ENCODE assay signal across 27 cellular contexts in the genomic region with DNA sequence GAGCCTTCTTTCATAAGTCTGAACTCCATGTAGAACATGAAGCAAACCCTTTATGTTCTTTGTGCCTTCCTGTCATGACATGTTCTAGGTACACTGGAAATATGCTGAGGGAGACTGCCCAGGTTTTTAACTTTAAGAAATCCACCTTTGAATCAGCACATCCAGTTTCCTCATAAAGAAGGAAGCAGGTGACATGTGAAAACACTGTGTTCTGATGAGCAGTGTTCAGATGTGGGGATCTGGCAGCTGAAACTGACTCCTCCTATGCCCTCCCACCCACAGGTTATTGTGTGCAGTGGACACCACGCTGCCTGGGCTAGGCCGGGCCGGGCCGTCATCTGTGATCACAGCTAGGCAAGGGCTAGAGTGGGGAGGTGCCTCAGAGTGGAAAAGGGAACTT. TPM values are rescaled to one million over a fixed set of nuclear protein-coding genes. Genes with fewer than 3 reads are reported as not detected.
DNase-seq lines count a peak whose midpoint lies in the region; FAIRE-seq and TF ChIP-seq lines count a peak whose summit lies in the region.
"Had no signal": no experiment of that assay in that cellular context is flagged by ENCODE, and none has a peak within 500 bp of the region (broad histone marks: within the 10 kb centered on the region; RNA-seq: fewer than 3 reads in every experiment).

No MANE protein-coding gene starts in this region.

- FAIRE-seq in bronchial epithelial cell (lab: Jason Lieb, UNC) = peak; percentile 86

- TF ChIP-seq CTCF in OCI-LY3 (IDR thresholded peaks at IDR 0.05; ENCODE audit: low read depth, low read length) = no peak
- no peak for TF ChIP-seq CTCF in bronchial epithelial cell (IDR thresholded peaks at IDR 0.05; ENCODE audit: insufficient read depth, low read length, severe bottlenecking)
- TF ChIP-seq CTCF in nephron (IDR thresholded peaks at IDR 0.05; ENCODE audit: unreplicated experiment in 3 of 3) = no peak

- H3K9ac ChIP-seq in OCI-LY3 (ENCODE audit: low read length) = no peak overlapping the region; the same call in 1 of the 2 replicates

- H3K27ac ChIP-seq in OCI-LY3 (ENCODE audit: low read length) = peak overlapping the region; percentile 15; the same call in 1 of the 2 replicates
- H3K27ac ChIP-seq: colonic mucosa, left lung, Peyer's patch, tibial artery had no signal

- peak; percentile 2 for DNase-seq in CD1c-positive myeloid dendritic cell (ENCODE audit: extremely low spot score)
- peak; percentile 96 for DNase-seq in bronchial epithelial cell (ENCODE audit: low read depth)
- no peak for DNase-seq in Ammon's horn (ENCODE audit: low spot score)
- DNase-seq in SKM-1 (lab: John Stamatoyannopoulos, UW; ENCODE audit: unreplicated experiment) = no peak
- DNase-seq in NCI-H1436 (lab: John Stamatoyannopoulos, UW) = no peak
- DNase-seq: ACHN; activated CD4-positive, alpha-beta T cell treated with anti-CD3 and anti-CD28 coated beads for 36 hours; activated T-cell treated with anti-CD3 and anti-CD28 coated beads, Interleukin-2, amount 50 U/mL, for 4 hours; amygdala; colonic mucosa; DMS53; effector memory CD8-positive, alpha-beta T cell; H9; left lung; naive thymus-derived CD8-positive, alpha-beta T cell; NCI-H1092 treated with DMSO at 0.1 percent for 48 hours; NCI-H187 treated with DMSO at 0.1 percent for 48 hours; NCI-H526; NK-92 treated with Interleukin-12 subunit alpha and Interleukin-12 subunit beta, amount 100 ng/mL, for 24 hours; occipital lobe; Peyer's patch; stimulated activated naive CD8-positive, alpha-beta T cell treated with anti-CD3 and anti-CD28 coated beads, Interleukin-15, Interleukin-2, amounts not matched to agents 100 U/mL and 50 U/mL, for 24 hours; tibial artery had no signal

- H3K4me3 ChIP-seq in OCI-LY3 (ENCODE audit: low read length) (peak overlapping the region; percentile 37; the same call in 1 of the 2 replicates), bronchial epithelial cell (ENCODE audit: low read depth, low read length) (no peak overlapping the region)
- H3K4me3 ChIP-seq: colonic mucosa, left lung, Peyer's patch, tibial artery had no signal

- no peaks in the 10 kb centered on the region for H3K9me3 Mint-ChIP-seq in nephron
- H3K9me3 Mint-ChIP-seq: activated T-cell treated with anti-CD3 and anti-CD28 coated beads, Interleukin-2, amount 50 U/mL, for 4 hours; effector memory CD8-positive, alpha-beta T cell; mesothelial cell of epicardium had no signal

- H3K27ac Mint-ChIP-seq in nephron = peak overlapping the region; percentile 38 to 88 (median 78)
- H3K27ac Mint-ChIP-seq: activated CD4-positive, alpha-beta T cell treated with anti-CD3 and anti-CD28 coated beads for 36 hours; effector memory CD8-positive, alpha-beta T cell; H9; IgD-negative memory B cell; mesothelial cell of epicardium had no signal

- H2AFZ ChIP-seq in OCI-LY3 (ENCODE audit: low read depth, low read length) = peak overlapping the region; percentile 53; the same call in 1 of the 2 replicates

- H3K4me1 Mint-ChIP-seq in nephron = peaks cover 70% of the 10 kb centered on the region
- H3K4me1 Mint-ChIP-seq: activated CD4-positive, alpha-beta T cell treated with anti-CD3 and anti-CD28 coated beads for 36 hours; IgD-negative memory B cell had no signal

- no peaks in the 10 kb centered on the region for H3K9me3 ChIP-seq in OCI-LY3 (ENCODE audit: insufficient read depth, low read length)
- H3K9me3 ChIP-seq: colonic mucosa, left lung, tibial artery had no signal

- H3K27me3 Mint-ChIP-seq in nephron (ENCODE audit: low read depth) = no peaks in the 10 kb centered on the region
- H3K27me3 Mint-ChIP-seq: activated CD4-positive, alpha-beta T cell treated with anti-CD3 and anti-CD28 coated beads for 36 hours had no signal

- H3K27me3 ChIP-seq in OCI-LY3 (ENCODE audit: low read depth, low read length) (no peaks in the 10 kb centered on the region), bronchial epithelial cell (ENCODE audit: control insufficient read depth, insufficient read depth, low read length) (no peaks in the 10 kb centered on the region)
- H3K27me3 ChIP-seq: colonic mucosa, left lung, Peyer's patch, tibial artery had no signal

- H3K4me1 ChIP-seq in OCI-LY3 (ENCODE audit: low read length) = peaks cover 28% of the 10 kb centered on the region
- H3K4me1 ChIP-seq: colonic mucosa, left lung, Peyer's patch, tibial artery had no signal

- peak overlapping the region; percentile 73 for H3K4me2 ChIP-seq in OCI-LY3 (ENCODE audit: low read length)

- no peaks in the 10 kb centered on the region for H4K20me1 ChIP-seq in OCI-LY3 (ENCODE audit: insufficient read depth, low read length)

- peaks cover 32% of the 10 kb centered on the region for H3K36me3 Mint-ChIP-seq in nephron (ENCODE audit: low read depth)
- H3K36me3 Mint-ChIP-seq: IgD-negative memory B cell; naive thymus-derived CD8-positive, alpha-beta T cell had no signal

- peak overlapping the region in 1 of 3 experiments; percentile 32 for H3K4me3 Mint-ChIP-seq in nephron
- H3K4me3 Mint-ChIP-seq: activated CD4-positive, alpha-beta T cell treated with anti-CD3 and anti-CD28 coated beads for 36 hours; activated T-cell treated with anti-CD3 and anti-CD28 coated beads, Interleukin-2, amount 50 U/mL, for 4 hours; effector memory CD8-positive, alpha-beta T cell; H9; IgD-negative memory B cell; mesothelial cell of epicardium; naive thymus-derived CD8-positive, alpha-beta T cell had no signal

- H3K36me3 ChIP-seq in OCI-LY3 (replicated peaks; ENCODE audit: low read depth, low read length) (no peaks in the 10 kb centered on the region), bronchial epithelial cell (ENCODE audit: control insufficient read depth, insufficient read depth, low read length) (no peaks in the 10 kb centered on the region)
- H3K36me3 ChIP-seq: colonic mucosa, left lung, tibial artery had no signal

- H3K79me2 ChIP-seq in OCI-LY3 (ENCODE audit: low read length) = no peaks in the 10 kb centered on the region

RNA-seq across cellular contexts. Expression of a gene that starts 51.1 kb away (rescaled TPM):
- total RNA-seq in bronchial epithelial cell = 33.4 and 55.4 TPM in 2 replicates

RNA-seq across cellular contexts. Expression of a gene that starts 55.6 kb away (rescaled TPM):
- 2.4 and 7.9 TPM in 2 replicates for total RNA-seq in bronchial epithelial cell
- total RNA-seq: activated CD4-positive, alpha-beta T cell treated with anti-CD3 and anti-CD28 coated beads for 36 hours; naive thymus-derived CD8-positive, alpha-beta T cell had no signal

Comparison
In these comparisons a context has a peak if more than half of its experiments do, and no peak if none do; other contexts are left out.
1. DNase-seq: peak in CD1c-positive myeloid dendritic cell (single experiment) and bronchial epithelial cell (single experiment); none in Ammon's horn (single experiment), SKM-1 (single experiment) and NCI-H1436 (single experiment).